ENCODE assay signal across 14 cellular contexts in genomic region chr6:30875244-30876038, GRCh38. TPM values are rescaled to one million over a fixed set of nuclear protein-coding genes. Genes with fewer than 3 reads are reported as not detected.
DNase-seq lines count a peak whose midpoint lies in the region; ATAC-seq and TF ChIP-seq lines count a peak whose summit lies in the region.
"Had no signal": no experiment of that assay in that cellular context is flagged by ENCODE, and none has a peak within 500 bp of the region (broad histone marks: within the 10 kb centered on the region; RNA-seq: fewer than 3 reads in every experiment).

No MANE protein-coding gene starts in this region.

- no peak overlapping the region for H3K4me2 ChIP-seq in OCI-LY7 (ENCODE audit: low read length)

- H3K4me1 ChIP-seq in muscle layer of duodenum (ENCODE audit: control insufficient read depth in 1 of 2, insufficient read depth in 2 of 2, low read length in 2 of 2) (peaks cover 0 to 26% of the 10 kb centered on the region in 2 donors), aorta (ENCODE audit: control insufficient read depth in 1 of 2, insufficient read depth in 2 of 2, low read length in 2 of 2) (no peaks in the 10 kb centered on the region), OCI-LY7 (ENCODE audit: insufficient read depth, low read length, poor library complexity, severe bottlenecking) (peaks cover 13% of the 10 kb centered on the region)

- ATAC-seq in aorta (ENCODE audit: low FRiP score), result no peak
- ATAC-seq in GM21515 (IDR thresholded peaks at IDR 0.05; ENCODE audit: unreplicated experiment), result no peak
- ATAC-seq: GM12878 had no signal

- peaks cover 28% of the 10 kb centered on the region for H3K4me1 Mint-ChIP-seq in MCF 10A (ENCODE audit: insufficient read depth, unreplicated experiment)

- H3K9me3 Mint-ChIP-seq in MCF 10A (ENCODE audit: unreplicated experiment), result peaks cover 18% of the 10 kb centered on the region

- no peaks in the 10 kb centered on the region for H3K36me3 ChIP-seq in muscle layer of duodenum (ENCODE audit: control insufficient read depth in 1 of 2, insufficient read depth in 2 of 2, low read length in 2 of 2)
- no peaks in the 10 kb centered on the region for H3K36me3 ChIP-seq in aorta (ENCODE audit: control insufficient read depth in 1 of 2, insufficient read depth in 2 of 2, low read length in 1 of 2)
- no peaks in the 10 kb centered on the region for H3K36me3 ChIP-seq in OCI-LY7 (ENCODE audit: insufficient read depth, low read length)

- peaks cover 0 to 4% of the 10 kb centered on the region in 2 donors for H3K9me3 ChIP-seq in muscle layer of duodenum (ENCODE audit: control insufficient read depth in 1 of 2, low read length in 2 of 2)
- no peaks in the 10 kb centered on the region for H3K9me3 ChIP-seq in aorta (ENCODE audit: control insufficient read depth, low read length)
- H3K9me3 ChIP-seq in OCI-LY7 (ENCODE audit: low read length), result peaks cover 11% of the 10 kb centered on the region; the same call in 1 of the 2 replicates

- BruUV-seq in MCF 10A (replicated peaks; lab: Mats Ljungman, UMichigan) (no TSS peak), OCI-LY7 (replicated peaks; lab: Mats Ljungman, UMichigan) (no TSS peak)

- CTCF ChIA-PET in MCF 10A (lab: Yijun Ruan, JAX), result interaction anchor here (0.6 to 4.9 kb wide), 8 partner anchors 30 to 205 kb away, joined by 3 to 92 read pairs (median 6); no protein-coding TSS in a partner anchor
- CTCF ChIA-PET in OCI-LY7 (lab: Charles Lee; ENCODE audit: unreplicated experiment), result no interaction called here

- WGBS in aorta, 2 donors, result 89 to 90% methylated on average over 18 of the region's 18 CpGs

- peak; percentile 82 for DNase-seq in DMS 273 treated with DMSO at 0.1 percent for 48 hours (lab: John Stamatoyannopoulos, UW)
- DNase-seq in NCI-H2196 treated with DMSO at 0.1 percent for 48 hours (lab: John Stamatoyannopoulos, UW; ENCODE audit: unreplicated experiment), result peak; percentile 94
- no peak for DNase-seq in MCF 10A (ENCODE audit: unreplicated experiment)
- no peak for DNase-seq in aorta
- no peak for DNase-seq in OCI-LY7 (ENCODE audit: low spot score)
- DNase-seq in HUDEP-2 (lab: John Stamatoyannopoulos, UW; ENCODE audit: unreplicated experiment in 76 of 76), result no peak
- DNase-seq: activated T-cell treated with anti-CD3 and anti-CD28 coated beads, Interleukin-2, amount 50 U/mL, for 48 hours; central memory CD4-positive, alpha-beta T cell had no signal

- no peaks in the 10 kb centered on the region for H4K20me1 ChIP-seq in OCI-LY7 (ENCODE audit: insufficient read depth, low read length)

- H2AFZ ChIP-seq in OCI-LY7 (ENCODE audit: low read length), result no peak overlapping the region

- peak overlapping the region; percentile 95 for H3K27ac Mint-ChIP-seq in MCF 10A (ENCODE audit: low read depth, unreplicated experiment)

- no peaks in the 10 kb centered on the region for H3K79me2 ChIP-seq in OCI-LY7 (ENCODE audit: insufficient read depth, low read depth, low read length)

- POLR2A ChIA-PET in MCF 10A (lab: Yijun Ruan, JAX) (interaction anchor here (0.6 to 4.5 kb wide), 14 partner anchors 8 to 185 kb away, joined by 3 to 80 read pairs (median 5); partner anchors contain the start of genes DDR1, IER3, NRM and VARS2), OCI-LY7 (lab: Charles Lee) (no interaction called here)

- H3K4me3 ChIP-seq in muscle layer of duodenum (ENCODE audit: low read depth in 1 of 2, low read length in 2 of 2), result no peak overlapping the region
- no peak overlapping the region for H3K4me3 ChIP-seq in aorta (ENCODE audit: low read length in 2 of 2)
- H3K4me3 ChIP-seq in OCI-LY7 (ENCODE audit: low read depth, low read length, poor library complexity, severe bottlenecking), result no peak overlapping the region
- H3K4me3 ChIP-seq: GM12878, lung had no signal

- no peaks in the 10 kb centered on the region for H3K27me3 Mint-ChIP-seq in MCF 10A (ENCODE audit: insufficient read depth, unreplicated experiment)

- H3K4me3 Mint-ChIP-seq in MCF 10A (ENCODE audit: unreplicated experiment), result no peak overlapping the region

- H3K27ac ChIP-seq in muscle layer of duodenum (ENCODE audit: low read length) (peak overlapping the region; percentile 57), aorta (ENCODE audit: low read depth in 1 of 2, low read length in 2 of 2) (no peak overlapping the region), OCI-LY7 (ENCODE audit: low read depth, low read length, poor library complexity, severe bottlenecking) (no peak overlapping the region)

- H3K36me3 Mint-ChIP-seq in MCF 10A (ENCODE audit: insufficient read depth, unreplicated experiment), result no peaks in the 10 kb centered on the region

- TF ChIP-seq CTCF in MCF 10A (IDR thresholded peaks at IDR 0.05; ENCODE audit: unreplicated experiment) (no peak), OCI-LY7 (conservative IDR thresholded peaks at IDR 0.05; ENCODE audit: low read length) (no peak)

- H3K27me3 ChIP-seq in muscle layer of duodenum (ENCODE audit: low read depth, low read length) (no peaks in the 10 kb centered on the region), aorta (ENCODE audit: control insufficient read depth in 1 of 2, insufficient read depth in 2 of 2, low read length in 1 of 2) (no peaks in the 10 kb centered on the region)

- no peaks in the 10 kb centered on the region for H3K9me2 ChIP-seq in OCI-LY7 (ENCODE audit: insufficient read depth, low read length)

- intact Hi-C loops in MCF 10A (cut with micrococcal nuclease) (loop anchor here (2.0 kb wide), 3 partner anchors 133 to 393 kb away; partner anchors contain the start of genes FLOT1 and PPP1R18), aorta (cut with DNase I) (loop anchor here (2.0 to 10.0 kb wide), 3 partner anchors 45 to 201 kb away; partner anchors contain the start of genes FLOT1 (in 2 of the 2), IER3 (in 2 of the 2) and DHX16 (in 1 of the 2)), OCI-LY7 (cut with micrococcal nuclease; ENCODE audit: unreplicated experiment) (no loop called here)

RNA-seq across cellular contexts. Expression of gene DDR1, which starts 8.9 kb away (rescaled TPM):
- total RNA-seq in MCF 10A (2022), result 59.7 and 66.0 TPM in 2 replicates
- 10 to 100 TPM; 29.5 to 32.0 TPM for total RNA-seq in aorta
- polyA plus RNA-seq in aorta, result 10 to 100 TPM in 1 of 2 donors, 1 to 10 TPM in 1; 6.8 to 15.4 TPM
- 14.0 and 15.4 TPM in 2 replicates for total RNA-seq in OCI-LY7 (2014; rRNA removed; shearing (Covaris generic))
- 24.6 and 30.3 TPM in 2 replicates for total RNA-seq in OCI-LY7 (2022)

RNA-seq across cellular contexts. Expression of gene GTF2H4, which starts 32.6 kb away (rescaled TPM):
- total RNA-seq in MCF 10A (2022) (30.6 and 33.9 TPM in 2 replicates), aorta (10 to 100 TPM; 31.2 to 37.0 TPM), OCI-LY7 (2022) (45.8 and 48.7 TPM in 2 replicates)
- 10 to 100 TPM in 1 of 2 donors, 1 to 10 TPM in 1; 3.9 to 88.2 TPM for polyA plus RNA-seq in aorta
- 30.5 and 38.4 TPM in 2 replicates for total RNA-seq in OCI-LY7 (2014; rRNA removed; shearing (Covaris generic))

RNA-seq across cellular contexts. Expression of gene VARS2, which starts 38.6 kb away (rescaled TPM):
- total RNA-seq in MCF 10A (2022), result 38.8 and 52.7 TPM in 2 replicates
- 10 to 100 TPM; 16.0 to 19.1 TPM for total RNA-seq in aorta
- polyA plus RNA-seq in aorta, result 10 to 100 TPM in 1 of 2 donors, 1 to 10 TPM in 1; 9.6 to 65.7 TPM
- total RNA-seq in OCI-LY7 (2014; rRNA removed; shearing (Covaris generic)), result 71.4 and 81.8 TPM in 2 replicates
- 98.9 and 105 TPM in 2 replicates for total RNA-seq in OCI-LY7 (2022)

RNA-seq across cellular contexts. Expression of gene SFTA2, which starts 56.5 kb away (rescaled TPM):
- total RNA-seq in MCF 10A (2022) (not detected in 2 replicates), aorta (not detected), OCI-LY7 (2022) (not detected in 2 replicates)
- polyA plus RNA-seq in aorta, result 1 to 10 TPM in 1 of 2 donors, not detected in 1; 2.4 TPM
- not detected in 2 replicates for total RNA-seq in OCI-LY7 (2014; rRNA removed; shearing (Covaris generic))
- total RNA-seq: frontal cortex, IMR-90 had no signal
- polyA plus RNA-seq: IMR-90 had no signal

Comparison
In these comparisons a context has a peak if more than half of its experiments do, and no peak if none do; other contexts are left out.
1. DNase-seq: peak in DMS 273 treated with DMSO at 0.1 percent for 48 hours (single experiment) and NCI-H2196 treated with DMSO at 0.1 percent for 48 hours (single experiment); none in MCF 10A (single experiment), aorta (0 of 2), OCI-LY7 (single experiment) and HUDEP-2 (0 of 76).